In the genomic region with DNA sequence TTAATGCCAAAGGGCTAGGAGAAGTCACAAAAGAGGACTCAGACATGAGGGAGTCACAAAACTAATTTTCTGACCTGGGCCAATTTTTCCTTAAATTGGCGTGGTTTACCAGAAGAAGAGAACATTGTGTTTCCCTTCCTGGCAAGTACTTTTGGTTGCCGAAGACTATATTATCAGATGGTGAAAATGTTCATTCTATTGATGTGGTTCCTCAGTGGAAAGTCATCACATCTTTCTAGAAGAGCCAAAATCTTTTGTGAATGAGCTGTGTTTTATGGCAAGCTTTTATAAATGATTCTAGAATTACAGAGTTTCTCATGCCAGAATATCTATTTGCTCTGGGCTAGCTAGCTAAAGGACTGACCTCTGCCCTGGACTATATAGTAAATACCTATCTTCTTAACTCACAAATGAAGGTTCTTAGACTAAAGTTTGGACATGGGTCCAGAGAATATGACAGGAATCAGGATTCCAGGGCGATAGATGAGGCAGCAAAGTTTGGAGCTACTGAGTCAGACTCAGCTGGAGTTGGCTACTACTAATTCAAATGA, we compare ENCODE assay signal across 18 cellular contexts.
DNase-seq lines count a peak whose midpoint lies in the region; ATAC-seq and TF ChIP-seq lines count a peak whose summit lies in the region.
"Had no signal": no experiment of that assay in that cellular context is flagged by ENCODE, and none has a peak within 500 bp of the region (broad histone marks: within the 10 kb centered on the region; RNA-seq: fewer than 3 reads in every experiment).

No MANE protein-coding gene starts in this region.

- H2AFZ ChIP-seq in smooth muscle cell (ENCODE audit: low read depth), result no peak overlapping the region
- H2AFZ ChIP-seq: GM23338 had no signal

- no peaks in the 10 kb centered on the region for H3K79me2 ChIP-seq in smooth muscle cell (ENCODE audit: low read depth)

- no peaks in the 10 kb centered on the region for H3K36me3 Mint-ChIP-seq in activated T-cell treated with anti-CD3 and anti-CD28 coated beads, Interleukin-2, amount 50 U/mL, for 24 hours (ENCODE audit: low read depth)
- H3K36me3 Mint-ChIP-seq in activated T-cell treated with anti-CD3 and anti-CD28 coated beads, Interleukin-2, amount 50 U/mL, for 4 hours (ENCODE audit: insufficient read depth), result no peaks in the 10 kb centered on the region

- H3K9me3 ChIP-seq in smooth muscle cell (replicated peaks; ENCODE audit: low read depth), result no peaks in the 10 kb centered on the region

- in situ Hi-C loops in astrocyte of the spinal cord (cut with HindIII; ENCODE audit: low sequenced_read_pairs), result no loop called here

- no peaks in the 10 kb centered on the region for H3K9me3 Mint-ChIP-seq in activated T-cell treated with anti-CD3 and anti-CD28 coated beads, Interleukin-2, amount 50 U/mL, for 24 hours
- no peaks in the 10 kb centered on the region for H3K9me3 Mint-ChIP-seq in activated T-cell treated with anti-CD3 and anti-CD28 coated beads, Interleukin-2, amount 50 U/mL, for 4 hours
- H3K9me3 Mint-ChIP-seq: GM23338 had no signal

- WGBS in smooth muscle cell (ENCODE audit: low lambda C conversion rate), result 63% methylated on average over 3 of the region's 3 CpGs

- H3K4me3 ChIP-seq in astrocyte of the spinal cord (ENCODE audit: low read depth, low read length) (no peak overlapping the region), smooth muscle cell (no peak overlapping the region)
- H3K4me3 ChIP-seq: GM23338 had no signal

- H3K27me3 Mint-ChIP-seq in activated T-cell treated with anti-CD3 and anti-CD28 coated beads, Interleukin-2, amount 50 U/mL, for 24 hours, result peaks cover 50% of the 10 kb centered on the region
- no peaks in the 10 kb centered on the region for H3K27me3 Mint-ChIP-seq in activated T-cell treated with anti-CD3 and anti-CD28 coated beads, Interleukin-2, amount 50 U/mL, for 4 hours (ENCODE audit: low read depth)
- H3K27me3 Mint-ChIP-seq: B cell had no signal

- DNase-seq in activated T-cell treated with anti-CD3 and anti-CD28 coated beads, Interleukin-2, amount 50 U/mL, for 24 hours, result no peak
- DNase-seq in activated T-cell treated with anti-CD3 and anti-CD28 coated beads, Interleukin-2, amount 50 U/mL, for 4 hours, result no peak
- DNase-seq in RPMI7951 (ENCODE audit: low read depth) (peak; percentile 0), astrocyte of the spinal cord (ENCODE audit: low read depth, low spot score) (peak; percentile 68), smooth muscle cell (lab: John Stamatoyannopoulos, UW; ENCODE audit: unreplicated experiment) (no peak), AG20443 (ENCODE audit: low spot score) (no peak), NCI-H146 (lab: John Stamatoyannopoulos, UW) (no peak), DMS153 treated with DMSO at 0.1 percent for 48 hours (lab: John Stamatoyannopoulos, UW; ENCODE audit: unreplicated experiment) (no peak)
- DNase-seq: DMS 273 treated with DMSO at 0.1 percent for 48 hours; Kasumi-1; NCI-H1105; NCI-H1694; NCI-H2081 treated with DMSO at 0.1 percent for 48 hours; NK-92 treated with Interleukin-12 subunit alpha and Interleukin-12 subunit beta, amount 100 ng/mL, for 24 hours had no signal

- no peak overlapping the region for H3K4me2 ChIP-seq in smooth muscle cell
- H3K4me2 ChIP-seq: GM23338 had no signal

- peak overlapping the region; percentile 34 for H3K27ac Mint-ChIP-seq in activated T-cell treated with anti-CD3 and anti-CD28 coated beads, Interleukin-2, amount 50 U/mL, for 24 hours
- H3K27ac Mint-ChIP-seq: B cell, GM23338 had no signal

- no peaks in the 10 kb centered on the region for H4K20me1 ChIP-seq in smooth muscle cell (ENCODE audit: low read depth)

- no peaks in the 10 kb centered on the region for H3K27me3 ChIP-seq in smooth muscle cell (ENCODE audit: low read depth)

- no peak overlapping the region for H3K4me3 Mint-ChIP-seq in activated T-cell treated with anti-CD3 and anti-CD28 coated beads, Interleukin-2, amount 50 U/mL, for 24 hours
- H3K4me3 Mint-ChIP-seq in activated T-cell treated with anti-CD3 and anti-CD28 coated beads, Interleukin-2, amount 50 U/mL, for 4 hours, result no peak overlapping the region
- H3K4me3 Mint-ChIP-seq: B cell, GM23338 had no signal

- no peak overlapping the region for H3K9ac ChIP-seq in smooth muscle cell (ENCODE audit: low read depth)

- no peaks in the 10 kb centered on the region for H3K36me3 ChIP-seq in smooth muscle cell (ENCODE audit: low read depth)

- TF ChIP-seq CTCF in astrocyte of the spinal cord (IDR thresholded peaks at IDR 0.05; ENCODE audit: low read depth, low read length) (no peak), smooth muscle cell (IDR thresholded peaks at IDR 0.05; ENCODE audit: borderline replicate concordance, insufficient read depth, poor library complexity, severe bottlenecking) (no peak)

- H3K4me1 ChIP-seq in smooth muscle cell (ENCODE audit: low read depth), result no peaks in the 10 kb centered on the region

- H3K4me1 Mint-ChIP-seq in activated T-cell treated with anti-CD3 and anti-CD28 coated beads, Interleukin-2, amount 50 U/mL, for 24 hours (ENCODE audit: low read depth), result peaks cover 18% of the 10 kb centered on the region
- no peaks in the 10 kb centered on the region for H3K4me1 Mint-ChIP-seq in activated T-cell treated with anti-CD3 and anti-CD28 coated beads, Interleukin-2, amount 50 U/mL, for 4 hours (ENCODE audit: low read depth)
- H3K4me1 Mint-ChIP-seq: B cell had no signal

- no peak for ATAC-seq in activated T-cell treated with anti-CD3 and anti-CD28 coated beads, Interleukin-2, amount 50 U/mL, for 4 hours
- ATAC-seq: GM23338, HCT116 had no signal

- peak overlapping the region; percentile 38 for H3K27ac ChIP-seq in smooth muscle cell (ENCODE audit: low read depth)
- H3K27ac ChIP-seq: 22Rv1 had no signal

- no peaks in the 10 kb centered on the region for H3F3A ChIP-seq in smooth muscle cell (ENCODE audit: low read depth)

Comparison
In these comparisons a context has a peak if more than half of its experiments do, and no peak if none do; other contexts are left out.
1. DNase-seq: peak in RPMI7951 (single experiment) and astrocyte of the spinal cord (single experiment); none in activated T-cell treated with anti-CD3 and anti-CD28 coated beads, Interleukin-2, amount 50 U/mL, for 24 hours (single experiment), activated T-cell treated with anti-CD3 and anti-CD28 coated beads, Interleukin-2, amount 50 U/mL, for 4 hours (single experiment), smooth muscle cell (single experiment), AG20443 (single experiment), NCI-H146 (single experiment) and DMS153 treated with DMSO at 0.1 percent for 48 hours (single experiment).